ENCODE assay signal across 1 cellular context in genomic region chr4:107693132-107693531, GRCh38.
TF ChIP-seq lines count a peak whose summit lies in the region.

No MANE protein-coding gene starts in this region.

TF ChIP-seq in K562, 482 proteins besides CTCF, POLR2A, EP300 and RAD21 (continued from another document and continues in another):
- peak; percentile 48; the same call in 1 of the 2 replicates for TF ChIP-seq ZNF592 (IDR thresholded peaks at IDR 0.05)
- no peak for TF ChIP-seq ZFP91 (CRISPR knock-in tag; IDR thresholded peaks at IDR 0.05)
- TF ChIP-seq KLF13 (tag; IDR thresholded peaks at IDR 0.05; ENCODE audit: borderline replicate concordance, low read depth), result no peak
- TF ChIP-seq TAF1 (IDR thresholded peaks at IDR 0.05; ENCODE audit: control insufficient read depth, extremely low read depth, insufficient read depth, low read length, severe bottlenecking), result no peak
- TF ChIP-seq TFAM (CRISPR knock-in tag; conservative IDR thresholded peaks at IDR 0.05), result no peak
- no peak for TF ChIP-seq POLR2B (IDR thresholded peaks at IDR 0.05; ENCODE audit: low read depth, partially characterized antibody)
- no peak for TF ChIP-seq ZNF518B (CRISPR knock-in tag; IDR thresholded peaks at IDR 0.05)
- TF ChIP-seq SAFB2 (IDR thresholded peaks at IDR 0.05; ENCODE audit: borderline replicate concordance, low read depth, low read length, severe bottlenecking), result no peak
- TF ChIP-seq DNMT1 (IDR thresholded peaks at IDR 0.05), result no peak
- TF ChIP-seq OTX1 (CRISPR knock-in tag; IDR thresholded peaks at IDR 0.05), result no peak
- no peak for TF ChIP-seq CBFB (CRISPR knock-in tag; IDR thresholded peaks at IDR 0.05)
- TF ChIP-seq GATAD2B (IDR thresholded peaks at IDR 0.05; ENCODE audit: borderline replicate concordance), result no peak
- TF ChIP-seq RBM22 (IDR thresholded peaks at IDR 0.05; ENCODE audit: low read depth, low read length, poor library complexity, severe bottlenecking), result no peak
- no peak for TF ChIP-seq REST (CRISPR knock-in tag; IDR thresholded peaks at IDR 0.05; ENCODE audit: low read depth)
- TF ChIP-seq SNAPC5 (CRISPR knock-in tag; IDR thresholded peaks at IDR 0.05), result no peak
- no peak for TF ChIP-seq ETS2 (tag; IDR thresholded peaks at IDR 0.05; ENCODE audit: borderline replicate concordance, poor library complexity, severe bottlenecking)
- no peak for TF ChIP-seq ZNF785 (CRISPR knock-in tag; IDR thresholded peaks at IDR 0.05)
- TF ChIP-seq ZNF75A (CRISPR knock-in tag; IDR thresholded peaks at IDR 0.05), result no peak
- peak; percentile 88 for TF ChIP-seq CEBPG (CRISPR knock-in tag; IDR thresholded peaks at IDR 0.05)
- peak; percentile 69 to 90 for TF ChIP-seq CEBPG (tag; conservative IDR thresholded peaks at IDR 0.05 in 1 of 2, IDR thresholded peaks at IDR 0.05 in 1 of 2)
- no peak for TF ChIP-seq ZNF3 (CRISPR knock-in tag; IDR thresholded peaks at IDR 0.05)
- peak in 1 of 2 experiments; percentile 64; a peak in 1 of 4 replicates for TF ChIP-seq SRF (CRISPR knock-in tag; IDR thresholded peaks at IDR 0.05)
- TF ChIP-seq U2AF2 (optimal IDR thresholded peaks at IDR 0.05; ENCODE audit: low read depth, low read length), result no peak
- no peak for TF ChIP-seq PHF20 (IDR thresholded peaks at IDR 0.05; ENCODE audit: partially characterized antibody)
- no peak for TF ChIP-seq IFI16 (CRISPR knock-in tag; IDR thresholded peaks at IDR 0.05)
- no peak for TF ChIP-seq NFE2L1 (tag; IDR thresholded peaks at IDR 0.05; ENCODE audit: borderline replicate concordance, low read depth)
- no peak for TF ChIP-seq SMAD1 (IDR thresholded peaks at IDR 0.05; ENCODE audit: low read depth, low read length, partially characterized antibody)
- TF ChIP-seq MAFF (IDR thresholded peaks at IDR 0.05; ENCODE audit: low read length), result no peak
- peak; percentile 75 for TF ChIP-seq FOXJ2 (tag; IDR thresholded peaks at IDR 0.05)
- peak; percentile 67; the same call in 1 of the 2 replicates for TF ChIP-seq JUND (IDR thresholded peaks at IDR 0.05; ENCODE audit: borderline replicate concordance, low read depth, low read length)
- peak; percentile 64; the same call in 2 of the 3 replicates for TF ChIP-seq JUND (tag; IDR thresholded peaks at IDR 0.05; ENCODE audit: borderline replicate concordance, low read depth, low read length)
- TF ChIP-seq ZNF133 (CRISPR knock-in tag; IDR thresholded peaks at IDR 0.05), result no peak
- no peak for TF ChIP-seq HDAC6 (IDR thresholded peaks at IDR 0.05; ENCODE audit: low read depth, low read length)
- no peak for TF ChIP-seq ZNF583 (CRISPR knock-in tag; IDR thresholded peaks at IDR 0.05)
- no peak for TF ChIP-seq RBM17 (IDR thresholded peaks at IDR 0.05; ENCODE audit: borderline replicate concordance, low read depth, low read length)
- no peak for TF ChIP-seq SREBF2 (CRISPR knock-in tag; IDR thresholded peaks at IDR 0.05)
- TF ChIP-seq ZNF395 (CRISPR knock-in tag; IDR thresholded peaks at IDR 0.05), result peak; percentile 46; the same call in 1 of the 2 replicates
- TF ChIP-seq ZBED1 (IDR thresholded peaks at IDR 0.05), result no peak
- TF ChIP-seq HES1 (IDR thresholded peaks at IDR 0.05; ENCODE audit: low read depth), result no peak
- peak; percentile 56 for TF ChIP-seq ZNF766 (CRISPR knock-in tag; conservative IDR thresholded peaks at IDR 0.05)
- TF ChIP-seq SPI1 (IDR thresholded peaks at IDR 0.05; ENCODE audit: borderline replicate concordance, low read depth, low read length), result peak; percentile 85; the same call in 1 of the 2 replicates
- no peak for TF ChIP-seq NFXL1 (CRISPR knock-in tag; IDR thresholded peaks at IDR 0.05)
- no peak for TF ChIP-seq SAFB (IDR thresholded peaks at IDR 0.05; ENCODE audit: borderline replicate concordance, low read depth, low read length)
